Comparison of ENCODE assay signal across 1 cellular context in genomic region chr7:65770473-65771163, GRCh38.
TF ChIP-seq lines count a peak whose summit lies in the region.
"Not testable (repeated sequence)": the region's sequence is repeated elsewhere in the genome, so short reads cannot be mapped to it uniquely, and the experiment has no call there.

No MANE protein-coding gene starts in this region.

TF ChIP-seq in HepG2, 621 proteins besides CTCF, POLR2A, EP300 and RAD21 (continued from another document and continues in another):
- 0 out of 2 replicates have a peak, but pooled peaks have one; percentile 32 for TF ChIP-seq HOMEZ (CRISPR knock-in tag; IDR thresholded peaks at IDR 0.05; ENCODE audit: low read depth)
- peak; percentile 54 for TF ChIP-seq HNRNPLL (IDR thresholded peaks at IDR 0.05; ENCODE audit: low read depth, low read length, poor library complexity, severe bottlenecking)
- TF ChIP-seq ZNF724P (CRISPR knock-in tag; IDR thresholded peaks at IDR 0.05; ENCODE audit: borderline replicate concordance) = 0 out of 2 replicates have a peak, but pooled peaks have one; percentile 12
- TF ChIP-seq SALL2 (CRISPR knock-in tag; IDR thresholded peaks at IDR 0.05) = peak; percentile 85
- TF ChIP-seq KMT2B (CRISPR knock-in tag; IDR thresholded peaks at IDR 0.05) = peak; percentile 34; the same call in 1 of the 2 replicates
- TF ChIP-seq PHF20 (CRISPR knock-in tag; IDR thresholded peaks at IDR 0.05) = peak; percentile 39; the same call in 1 of the 2 replicates
- TF ChIP-seq NFKB2 (CRISPR knock-in tag; IDR thresholded peaks at IDR 0.05; ENCODE audit: borderline replicate concordance) = peak; percentile 73; the same call in 1 of the 2 replicates
- TF ChIP-seq IRF9 (CRISPR knock-in tag; IDR thresholded peaks at IDR 0.05; ENCODE audit: borderline replicate concordance) = peak; percentile 70; the same call in 1 of the 2 replicates
- peak; percentile 29; the same call in 1 of the 2 replicates for TF ChIP-seq MXD1 (CRISPR knock-in tag; IDR thresholded peaks at IDR 0.05)
- peak; percentile 60; the same call in 1 of the 2 replicates for TF ChIP-seq ZBTB7B (CRISPR knock-in tag; IDR thresholded peaks at IDR 0.05)
- 0 out of 2 replicates have a peak, but pooled peaks have one; percentile 14 for TF ChIP-seq RARA (CRISPR knock-in tag; IDR thresholded peaks at IDR 0.05)
- TF ChIP-seq ATF1 (CRISPR knock-in tag; IDR thresholded peaks at IDR 0.05) = peak; percentile 84
- TF ChIP-seq ZNF781 (CRISPR knock-in tag; IDR thresholded peaks at IDR 0.05; ENCODE audit: borderline replicate concordance, not compliant biosample characterization) = peak; percentile 39
- 0 out of 2 replicates have a peak, but pooled peaks have one; percentile 16 for TF ChIP-seq FOSL2 (CRISPR knock-in tag; IDR thresholded peaks at IDR 0.05)
- 0 out of 2 replicates have a peak, but pooled peaks have one; percentile 21 for TF ChIP-seq MIER3 (CRISPR knock-in tag; IDR thresholded peaks at IDR 0.05; ENCODE audit: borderline replicate concordance)
- 0 out of 2 replicates have a peak, but pooled peaks have one; percentile 12 for TF ChIP-seq STAG1 (CRISPR knock-in tag; IDR thresholded peaks at IDR 0.05)
- TF ChIP-seq ZNF792 (CRISPR knock-in tag; IDR thresholded peaks at IDR 0.05) = 0 out of 2 replicates have a peak, but pooled peaks have one; percentile 25
- peak; percentile 60; the same call in 1 of the 2 replicates for TF ChIP-seq ZNF770 (CRISPR knock-in tag; IDR thresholded peaks at IDR 0.05)
- TF ChIP-seq SP2 (CRISPR knock-in tag; IDR thresholded peaks at IDR 0.05) = peak; percentile 32; the same call in 1 of the 2 replicates
- TF ChIP-seq ZNF773 (CRISPR knock-in tag; IDR thresholded peaks at IDR 0.05; ENCODE audit: borderline replicate concordance) = peak; percentile 60; the same call in 1 of the 2 replicates
- TF ChIP-seq ZHX1 (CRISPR knock-in tag; IDR thresholded peaks at IDR 0.05; ENCODE audit: low read depth) = peak; percentile 35; the same call in 1 of the 2 replicates
- not testable (repeated sequence) for TF ChIP-seq ZBTB40 (IDR thresholded peaks at IDR 0.05); GABPA (IDR thresholded peaks at IDR 0.05; ENCODE audit: low read depth, low read length)
- TF ChIP-seq ZBTB40 (CRISPR knock-in tag; IDR thresholded peaks at IDR 0.05) = 0 out of 2 replicates have a peak, but pooled peaks have one; percentile 16
- TF ChIP-seq GATAD1 (CRISPR knock-in tag; IDR thresholded peaks at IDR 0.05) = peak; percentile 82
- TF ChIP-seq HES4 (CRISPR knock-in tag; IDR thresholded peaks at IDR 0.05; ENCODE audit: borderline replicate concordance) = 0 out of 2 replicates have a peak, but pooled peaks have one; percentile 36
- peak; percentile 48 for TF ChIP-seq ZNF292 (CRISPR knock-in tag; IDR thresholded peaks at IDR 0.05; ENCODE audit: borderline replicate concordance, low read depth)
- TF ChIP-seq GABPA (CRISPR knock-in tag; IDR thresholded peaks at IDR 0.05; ENCODE audit: low read depth) = peak; percentile 26; the same call in 1 of the 2 replicates
- TF ChIP-seq ZBTB14 (CRISPR knock-in tag; IDR thresholded peaks at IDR 0.05) = peak; percentile 35; the same call in 1 of the 2 replicates
- TF ChIP-seq SPEN (CRISPR knock-in tag; IDR thresholded peaks at IDR 0.05; ENCODE audit: low read depth) = peak; percentile 61; the same call in 1 of the 2 replicates
- 0 out of 2 replicates have a peak, but pooled peaks have one; percentile 51 for TF ChIP-seq CSRNP1 (CRISPR knock-in tag; IDR thresholded peaks at IDR 0.05)
- TF ChIP-seq HDAC2 (CRISPR knock-in tag; IDR thresholded peaks at IDR 0.05) = peak; percentile 30; the same call in 1 of the 2 replicates
- TF ChIP-seq ZBTB26 (CRISPR knock-in tag; IDR thresholded peaks at IDR 0.05; ENCODE audit: borderline replicate concordance) = peak; percentile 37; the same call in 1 of the 2 replicates
- TF ChIP-seq KDM2A (CRISPR knock-in tag; IDR thresholded peaks at IDR 0.05; ENCODE audit: borderline replicate concordance, low read depth) = peak; percentile 43; the same call in 1 of the 2 replicates
